3 cellular contexts compared by ENCODE assay signal in genomic region chrX:42497356-42497755, GRCh38.
"Had no signal": no experiment of that assay in that cellular context is flagged by ENCODE, and none has a peak within 500 bp of the region (broad histone marks: within the 10 kb centered on the region; RNA-seq: fewer than 3 reads in every experiment).

No MANE protein-coding gene starts in this region.

- H3K4me3 ChIP-seq: GM12878 had no signal

- DNase-seq: GDM1, GF-D8 had no signal
